Comparison of ENCODE assay signal across 1 cellular context in genomic region chr15:70079831-70080230, GRCh38.
TF ChIP-seq lines count a peak whose summit lies in the region.

No MANE protein-coding gene starts in this region.

TF ChIP-seq in H1, 55 proteins besides CTCF, POLR2A, EP300 and RAD21:
- TF ChIP-seq CREB1 (IDR thresholded peaks at IDR 0.05) (no peak), CHD1 (IDR thresholded peaks at IDR 0.05; ENCODE audit: low read depth, low read length) (no peak), ATF2 (IDR thresholded peaks at IDR 0.05; ENCODE audit: low read length) (no peak), SRF (IDR thresholded peaks at IDR 0.05; ENCODE audit: low read depth, low read length) (no peak), TEAD4 (IDR thresholded peaks at IDR 0.05; ENCODE audit: low read depth, low read length) (no peak), SP4 (IDR thresholded peaks at IDR 0.05; ENCODE audit: low read length) (no peak)
